16 cellular contexts compared by ENCODE assay signal in genomic region chr1:197127513-197127912, GRCh38. TPM values are rescaled to one million over a fixed set of nuclear protein-coding genes. Genes with fewer than 3 reads are reported as not detected.
A peak's percentile ranks its signal among the peaks of the same experiment; 100 is the strongest.
DNase-seq lines count a peak whose midpoint lies in the region; ATAC-seq and TF ChIP-seq lines count a peak whose summit lies in the region.
"Had no signal": no experiment of that assay in that cellular context is flagged by ENCODE, and none has a peak within 500 bp of the region (broad histone marks: within the 10 kb centered on the region; RNA-seq: fewer than 3 reads in every experiment).

No MANE protein-coding gene starts in this region.

- H3K4me1 ChIP-seq in uterus: no peaks in the 10 kb centered on the region
- H3K4me1 ChIP-seq: HAP-1 had no signal

- H3K27ac ChIP-seq in uterus: no peak overlapping the region
- H3K27ac ChIP-seq: A549 had no signal

- intact Hi-C loops in uterus (cut with DNase I; ENCODE audit: low total_unique reads) (no loop called here), posterior vena cava (cut with DNase I) (no loop called here)

- H3K27me3 ChIP-seq in uterus: no peaks in the 10 kb centered on the region

- ATAC-seq in HG02938 (IDR thresholded peaks at IDR 0.05; ENCODE audit: unreplicated experiment): no peak
- ATAC-seq: A549 had no signal

- H3K9me3 ChIP-seq in uterus: no peaks in the 10 kb centered on the region
- H3K9me3 ChIP-seq: A549, HAP-1 had no signal

- TF ChIP-seq POLR2A in uterus (IDR thresholded peaks at IDR 0.05): no peak

- peak; percentile 61 for DNase-seq in AG09309 (ENCODE audit: low read depth)
- DNase-seq in GM03348 (ENCODE audit: low spot score): peak; percentile 52
- peak; percentile 53 for DNase-seq in dedifferentiated amniotic fluid mesenchymal stem cell (ENCODE audit: extremely low spot score)
- DNase-seq in iris pigment epithelial cell (ENCODE audit: low read depth): peak; percentile 62
- no peak for DNase-seq in uterus
- DNase-seq in posterior vena cava (ENCODE audit: low spot score): no peak
- DNase-seq: CD4-positive, alpha-beta T cell; DMS53; NCI-H1930; NCI-H2171; NCI-H446; NCI-H69; SHP77 had no signal

- H3K36me3 ChIP-seq in uterus: no peaks in the 10 kb centered on the region

- TF ChIP-seq CTCF in AG09309 (IDR thresholded peaks at IDR 0.05; ENCODE audit: control insufficient read depth, insufficient read depth, low read depth, low read length, missing control alignments) (no peak), uterus (IDR thresholded peaks at IDR 0.05) (no peak)

- H3K4me3 ChIP-seq in AG09309 (ENCODE audit: control insufficient read depth, low read depth, low read length) (no peak overlapping the region), uterus (no peak overlapping the region)
- H3K4me3 ChIP-seq: A549, HAP-1 had no signal

RNA-seq across cellular contexts. Expression of gene ASPM, which starts 19.0 kb away (rescaled TPM):
- total RNA-seq in uterus (10 to 100 TPM in 1 of 4 donors, under 1 TPM in 2, not detected in 1; under 0.01 to 38.0 (median 0.12) TPM), posterior vena cava (under 1 TPM; 0.14 to 0.37 TPM)

Comparison
In these comparisons a context has a peak if more than half of its experiments do, and no peak if none do; other contexts are left out.
1. DNase-seq: peak in AG09309 (single experiment), GM03348 (single experiment), dedifferentiated amniotic fluid mesenchymal stem cell (single experiment) and iris pigment epithelial cell (single experiment); none in uterus (0 of 2) and posterior vena cava (single experiment).